13 cellular contexts compared by ENCODE assay signal in the genomic region with DNA sequence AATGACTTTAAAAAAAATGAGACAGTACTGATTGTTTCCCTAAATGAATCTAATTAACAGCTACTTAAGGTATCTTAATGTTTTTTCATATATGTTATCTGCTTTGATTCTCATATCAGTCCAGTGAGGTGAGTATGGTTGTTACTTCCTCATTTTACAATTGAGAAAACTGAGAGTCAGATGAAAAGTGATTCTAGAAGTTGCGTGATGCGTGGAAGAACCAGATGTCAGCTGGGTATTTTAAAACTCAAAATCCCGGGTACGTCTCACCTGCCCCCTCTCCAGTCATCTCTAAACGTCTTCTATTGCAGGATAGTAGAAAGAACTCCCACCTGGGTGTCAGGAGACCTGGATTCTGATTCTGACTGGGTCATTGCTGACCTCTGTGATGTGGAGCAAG.
DNase-seq lines count a peak whose midpoint lies in the region; ATAC-seq and TF ChIP-seq lines count a peak whose summit lies in the region.
"Had no signal": no experiment of that assay in that cellular context is flagged by ENCODE, and none has a peak within 500 bp of the region (broad histone marks: within the 10 kb centered on the region; RNA-seq: fewer than 3 reads in every experiment).

No MANE protein-coding gene starts in this region.

- TF ChIP-seq CTCF in GM10266 (IDR thresholded peaks at IDR 0.05; ENCODE audit: control insufficient read depth, insufficient read depth, low read depth, missing control alignments) (no peak), OCI-LY1 (IDR thresholded peaks at IDR 0.05; ENCODE audit: low read length) (no peak), right atrium auricular region (IDR thresholded peaks at IDR 0.05) (no peak)

- H3F3A ChIP-seq in OCI-LY1 (ENCODE audit: insufficient read depth, low read length) = no peaks in the 10 kb centered on the region

- peak overlapping the region; percentile 50 for H3K4me2 ChIP-seq in OCI-LY1 (ENCODE audit: low read length)

- H3K79me2 ChIP-seq in OCI-LY1 (ENCODE audit: insufficient read depth, low read length) = no peaks in the 10 kb centered on the region

- H3K4me1 ChIP-seq in OCI-LY1 (ENCODE audit: insufficient read depth, low read length, severe bottlenecking) = peaks cover 56% of the 10 kb centered on the region
- H3K4me1 ChIP-seq in right atrium auricular region = peaks cover 0 to 24% of the 10 kb centered on the region in 2 donors
- H3K4me1 ChIP-seq in effector memory CD4-positive, alpha-beta T cell (ENCODE audit: control insufficient read depth, insufficient read depth, low read length, poor library complexity, severe bottlenecking) = no peaks in the 10 kb centered on the region

- peak overlapping the region; percentile 30; the same call in 1 of the 2 replicates for H3K9ac ChIP-seq in OCI-LY1 (ENCODE audit: low read length)

- H4K20me1 ChIP-seq in OCI-LY1 (ENCODE audit: insufficient read depth, low read length) = no peaks in the 10 kb centered on the region

- H3K36me3 ChIP-seq in OCI-LY1 (ENCODE audit: insufficient read depth, low read length) (0 out of 2 replicates have a peak, but pooled peaks cover 3% of the 10 kb centered on the region), right atrium auricular region (no peaks in the 10 kb centered on the region)
- no peaks in the 10 kb centered on the region for H3K36me3 ChIP-seq in effector memory CD4-positive, alpha-beta T cell (ENCODE audit: control insufficient read depth, insufficient read depth, low read length)
- H3K36me3 ChIP-seq: SJSA1 had no signal

- H2AFZ ChIP-seq in OCI-LY1 (ENCODE audit: low read length) = no peak overlapping the region

- H3K27me3 ChIP-seq in OCI-LY1 (ENCODE audit: insufficient read depth, low read length) (no peaks in the 10 kb centered on the region), right atrium auricular region (no peaks in the 10 kb centered on the region)
- no peaks in the 10 kb centered on the region for H3K27me3 ChIP-seq in effector memory CD4-positive, alpha-beta T cell (replicated peaks; ENCODE audit: control insufficient read depth, insufficient read depth, low read length, poor library complexity, severe bottlenecking)
- H3K27me3 ChIP-seq: SJSA1 had no signal

- H3K9me3 ChIP-seq in OCI-LY1 (ENCODE audit: low read length) = no peaks in the 10 kb centered on the region
- H3K9me3 ChIP-seq in right atrium auricular region = no peaks in the 10 kb centered on the region
- no peaks in the 10 kb centered on the region for H3K9me3 ChIP-seq in effector memory CD4-positive, alpha-beta T cell (ENCODE audit: control insufficient read depth, low read length)
- H3K9me3 ChIP-seq: SJSA1 had no signal

- ATAC-seq in GM19452 (IDR thresholded peaks at IDR 0.05; ENCODE audit: unreplicated experiment) = peak; percentile 81
- peak; percentile 87 for ATAC-seq in HG02973 (IDR thresholded peaks at IDR 0.05; ENCODE audit: unreplicated experiment)

- H3K4me3 ChIP-seq in OCI-LY1 (ENCODE audit: low read depth, low read length, poor library complexity, severe bottlenecking) = peak overlapping the region; percentile 36
- H3K4me3 ChIP-seq in right atrium auricular region = no peak overlapping the region
- H3K4me3 ChIP-seq in effector memory CD4-positive, alpha-beta T cell (ENCODE audit: insufficient read depth, low read depth, low read length, poor library complexity, severe bottlenecking) = no peak overlapping the region
- H3K4me3 ChIP-seq: SJSA1 had no signal

- no peaks in the 10 kb centered on the region for H3K9me2 ChIP-seq in OCI-LY1 (ENCODE audit: low read depth, low read length)

- H3K27ac ChIP-seq in OCI-LY1 (ENCODE audit: low read depth, low read length, poor library complexity, severe bottlenecking) (peak overlapping the region; percentile 61), right atrium auricular region (no peak overlapping the region)
- H3K27ac ChIP-seq in effector memory CD4-positive, alpha-beta T cell (ENCODE audit: insufficient read depth, low read length, poor library complexity, severe bottlenecking) = no peak overlapping the region
- H3K27ac ChIP-seq: SJSA1 had no signal

- DNase-seq in GM10266 (ENCODE audit: extremely low spot score) (peak; percentile 39), kidney tubule cell (ENCODE audit: low spot score) (no peak), right atrium auricular region (ENCODE audit: low spot score) (no peak), NCI-H510A treated with DMSO at 0.1 percent for 48 hours (lab: John Stamatoyannopoulos, UW) (no peak)
- no peak for DNase-seq in effector memory CD4-positive, alpha-beta T cell
- DNase-seq: CD4-positive, alpha-beta memory T cell; H7; NCI-H1436 treated with DMSO at 0.1 percent for 48 hours; retina had no signal
